ENCODE assay signal across 22 cellular contexts in genomic region chr5:36640949-36641348, GRCh38. TPM values are rescaled to one million over a fixed set of nuclear protein-coding genes. Genes with fewer than 3 reads are reported as not detected.
DNase-seq lines count a peak whose midpoint lies in the region; ATAC-seq and TF ChIP-seq lines count a peak whose summit lies in the region.
"Had no signal": no experiment of that assay in that cellular context is flagged by ENCODE, and none has a peak within 500 bp of the region (broad histone marks: within the 10 kb centered on the region; RNA-seq: fewer than 3 reads in every experiment).

No MANE protein-coding gene starts in this region.

- peaks cover 10% of the 10 kb centered on the region for H3K4me1 Mint-ChIP-seq in MCF 10A (ENCODE audit: insufficient read depth, unreplicated experiment)
- H3K4me1 Mint-ChIP-seq in mesothelial cell of epicardium = peaks cover 37% of the 10 kb centered on the region
- no peaks in the 10 kb centered on the region for H3K4me1 Mint-ChIP-seq in CD4-positive, alpha-beta T cell (ENCODE audit: low read depth)
- H3K4me1 Mint-ChIP-seq: CD4-positive, CD25-positive, alpha-beta regulatory T cell had no signal

- H3K4me3 ChIP-seq in breast epithelium (no peak overlapping the region), adipocyte (ENCODE audit: low read length) (no peak overlapping the region)
- H3K4me3 ChIP-seq: GM23248 had no signal

- H3K36me3 ChIP-seq in breast epithelium (no peaks in the 10 kb centered on the region), adipocyte (ENCODE audit: control insufficient read depth, insufficient read depth, low read length, severe bottlenecking) (peaks cover 18% of the 10 kb centered on the region)
- H3K36me3 ChIP-seq: BE2C had no signal

- no peak overlapping the region for H3K9ac ChIP-seq in adipocyte (ENCODE audit: low read length)
- H3K9ac ChIP-seq: GM23248, KMS-11, SK-N-SH had no signal

- H3K27ac ChIP-seq in breast epithelium = no peak overlapping the region
- no peak overlapping the region for H3K27ac ChIP-seq in CD4-positive, alpha-beta T cell (ENCODE audit: low read depth, low read length)
- H3K27ac ChIP-seq: GM23248, KMS-11 had no signal

- no peak for TF ChIP-seq POLR2A in breast epithelium (IDR thresholded peaks at IDR 0.05)

- no peaks in the 10 kb centered on the region for H3K27me3 ChIP-seq in breast epithelium
- H3K27me3 ChIP-seq in adipocyte (replicated peaks; ENCODE audit: control insufficient read depth, insufficient read depth, low read length) = no peaks in the 10 kb centered on the region
- H3K27me3 ChIP-seq in CD4-positive, alpha-beta T cell (ENCODE audit: control insufficient read depth, insufficient read depth, low read length) = no peaks in the 10 kb centered on the region
- H3K27me3 ChIP-seq: BE2C had no signal

- DNase-seq in MCF 10A (ENCODE audit: unreplicated experiment) (no peak), breast epithelium (ENCODE audit: low spot score in 2 of 2) (no peak), NCI-H460 (ENCODE audit: extremely low read depth, low read depth) (peak; percentile 35), adipocyte (ENCODE audit: low read depth) (peak; percentile 7), mesothelial cell of epicardium (ENCODE audit: low spot score in 2 of 2, unreplicated experiment in 2 of 2) (no peak), kidney tubule cell (ENCODE audit: low spot score) (no peak)
- DNase-seq in CD4-positive, alpha-beta T cell = no peak
- DNase-seq: BE2C; Calu3; CD4-positive, CD25-positive, alpha-beta regulatory T cell; GF-D8; GM23248; NCI-H1092 treated with DMSO at 0.1 percent for 48 hours; NCI-H146; NCI-H2029 treated with DMSO at 0.1 percent for 48 hours; NCI-H446 treated with DMSO at 0.1 percent for 48 hours; NCI-H748 treated with DMSO at 0.1 percent for 48 hours; NK-92 treated with Interleukin-12 subunit alpha and Interleukin-12 subunit beta, amount 100 ng/mL, for 24 hours; Right ventricle myocardium superior; SK-N-SH had no signal

- H3K9me3 Mint-ChIP-seq in MCF 10A (ENCODE audit: unreplicated experiment) = no peaks in the 10 kb centered on the region
- H3K9me3 Mint-ChIP-seq in mesothelial cell of epicardium = no peaks in the 10 kb centered on the region
- H3K9me3 Mint-ChIP-seq in CD4-positive, alpha-beta T cell = no peaks in the 10 kb centered on the region

- POLR2A ChIA-PET in MCF 10A (lab: Yijun Ruan, JAX) = interaction anchor here (0.9 to 1.5 kb wide), 4 partner anchors 17 to 59 kb away, joined by 3 to 5 read pairs (median 4); no protein-coding TSS in a partner anchor
- POLR2A ChIA-PET in CD4-positive, alpha-beta T cell (lab: Charles Lee) = no interaction called here

- H3K4me1 ChIP-seq in breast epithelium = no peaks in the 10 kb centered on the region
- peaks cover 6% of the 10 kb centered on the region for H3K4me1 ChIP-seq in adipocyte (ENCODE audit: control insufficient read depth, insufficient read depth, low read length)
- H3K4me1 ChIP-seq: BE2C had no signal

- H3K27ac Mint-ChIP-seq in MCF 10A (ENCODE audit: low read depth, unreplicated experiment) (peak overlapping the region; percentile 25), mesothelial cell of epicardium (peak overlapping the region; percentile 74)
- no peak overlapping the region for H3K27ac Mint-ChIP-seq in CD4-positive, alpha-beta T cell
- H3K27ac Mint-ChIP-seq: CD4-positive, CD25-positive, alpha-beta regulatory T cell had no signal

- H3K4me3 Mint-ChIP-seq in MCF 10A (ENCODE audit: unreplicated experiment) (no peak overlapping the region), mesothelial cell of epicardium (no peak overlapping the region)
- no peak overlapping the region for H3K4me3 Mint-ChIP-seq in CD4-positive, alpha-beta T cell
- H3K4me3 Mint-ChIP-seq: CD4-positive, CD25-positive, alpha-beta regulatory T cell had no signal

- H3K9me3 ChIP-seq in breast epithelium (no peaks in the 10 kb centered on the region), adipocyte (ENCODE audit: control insufficient read depth, low read length) (no peaks in the 10 kb centered on the region)
- H3K9me3 ChIP-seq in CD4-positive, alpha-beta T cell (ENCODE audit: control insufficient read depth, low read length) = no peaks in the 10 kb centered on the region
- H3K9me3 ChIP-seq: BE2C, SK-N-SH had no signal

- TF ChIP-seq CTCF in MCF 10A (IDR thresholded peaks at IDR 0.05; ENCODE audit: unreplicated experiment) = no peak
- no peak for TF ChIP-seq CTCF in breast epithelium (IDR thresholded peaks at IDR 0.05)
- TF ChIP-seq CTCF in mesothelial cell of epicardium (IDR thresholded peaks at IDR 0.05; ENCODE audit: unreplicated experiment) = no peak
- no peak for TF ChIP-seq CTCF in CD4-positive, alpha-beta T cell (IDR thresholded peaks at IDR 0.05)

- intact Hi-C loops in MCF 10A (cut with micrococcal nuclease) (no loop called here), breast epithelium (cut with DNase I; ENCODE audit: low total_unique reads) (no loop called here)
- intact Hi-C loops in CD4-positive, alpha-beta T cell (cut with DNase I, micrococcal nuclease) = no loop called here

- H3K36me3 Mint-ChIP-seq in MCF 10A (ENCODE audit: insufficient read depth, unreplicated experiment) (peaks cover 12% of the 10 kb centered on the region), mesothelial cell of epicardium (peaks cover 19% of the 10 kb centered on the region)
- no peaks in the 10 kb centered on the region for H3K36me3 Mint-ChIP-seq in CD4-positive, alpha-beta T cell (ENCODE audit: low read depth)
- H3K36me3 Mint-ChIP-seq: CD4-positive, CD25-positive, alpha-beta regulatory T cell had no signal

- BruUV-seq in MCF 10A (replicated peaks; lab: Mats Ljungman, UMichigan) = no TSS peak

- CTCF ChIA-PET in MCF 10A (lab: Yijun Ruan, JAX) = interaction anchor here (0.6 to 0.9 kb wide), 3 partner anchors 11 to 13 kb away, joined by 3 to 4 read pairs (median 3); no protein-coding TSS in a partner anchor
- CTCF ChIA-PET in CD4-positive, alpha-beta T cell (lab: Charles Lee) = interaction anchor here (1.6 kb wide), 1 partner anchor 10 kb away, joined by 3 read pairs; no protein-coding TSS in a partner anchor

- ATAC-seq in CD4-positive, alpha-beta T cell (ENCODE audit: poor library complexity) = no peak
- ATAC-seq: HCT116 had no signal

- H3K27me3 Mint-ChIP-seq in MCF 10A (ENCODE audit: insufficient read depth, unreplicated experiment) (no peaks in the 10 kb centered on the region), mesothelial cell of epicardium (ENCODE audit: low read depth) (no peaks in the 10 kb centered on the region)
- H3K27me3 Mint-ChIP-seq in CD4-positive, alpha-beta T cell = peaks cover 30% of the 10 kb centered on the region

RNA-seq across cellular contexts. Expression of gene SLC1A3, which starts 34.5 kb away (rescaled TPM):
- total RNA-seq in MCF 10A (2022) = 5.9 and 9.6 TPM in 2 replicates
- total RNA-seq in breast epithelium = 100 to 1,000 TPM in 1 of 3 donors, 10 to 100 TPM in 2; 29.8 to 122 (median 87.5) TPM
- total RNA-seq in NCI-H460 (2014; rRNA removed; shearing (Covaris generic)) = 5.0 and 8.5 TPM in 2 replicates
- 8.1 and 14.6 TPM in 2 replicates for polyA plus RNA-seq in NCI-H460 (2014; cell fraction: nucleus; rRNA removed)
- total RNA-seq in mesothelial cell of epicardium = 55.0 to 59.4 TPM (median 56.3 TPM) in 3 replicates
- total RNA-seq in CD4-positive, alpha-beta T cell = not detected
- total RNA-seq: CD4-positive, CD25-positive, alpha-beta regulatory T cell had no signal
- polyA plus RNA-seq: CD4-positive, CD25-positive, alpha-beta regulatory T cell; SK-N-SH had no signal

Comparison
In these comparisons a context has a peak if more than half of its experiments do, and no peak if none do; other contexts are left out.
1. DNase-seq: peak in NCI-H460 (single experiment) and adipocyte (single experiment); none in MCF 10A (single experiment), breast epithelium (0 of 2), mesothelial cell of epicardium (0 of 2), CD4-positive, alpha-beta T cell (0 of 10) and kidney tubule cell (single experiment).